Comparison of ENCODE assay signal across 1 cellular context in the genomic region with DNA sequence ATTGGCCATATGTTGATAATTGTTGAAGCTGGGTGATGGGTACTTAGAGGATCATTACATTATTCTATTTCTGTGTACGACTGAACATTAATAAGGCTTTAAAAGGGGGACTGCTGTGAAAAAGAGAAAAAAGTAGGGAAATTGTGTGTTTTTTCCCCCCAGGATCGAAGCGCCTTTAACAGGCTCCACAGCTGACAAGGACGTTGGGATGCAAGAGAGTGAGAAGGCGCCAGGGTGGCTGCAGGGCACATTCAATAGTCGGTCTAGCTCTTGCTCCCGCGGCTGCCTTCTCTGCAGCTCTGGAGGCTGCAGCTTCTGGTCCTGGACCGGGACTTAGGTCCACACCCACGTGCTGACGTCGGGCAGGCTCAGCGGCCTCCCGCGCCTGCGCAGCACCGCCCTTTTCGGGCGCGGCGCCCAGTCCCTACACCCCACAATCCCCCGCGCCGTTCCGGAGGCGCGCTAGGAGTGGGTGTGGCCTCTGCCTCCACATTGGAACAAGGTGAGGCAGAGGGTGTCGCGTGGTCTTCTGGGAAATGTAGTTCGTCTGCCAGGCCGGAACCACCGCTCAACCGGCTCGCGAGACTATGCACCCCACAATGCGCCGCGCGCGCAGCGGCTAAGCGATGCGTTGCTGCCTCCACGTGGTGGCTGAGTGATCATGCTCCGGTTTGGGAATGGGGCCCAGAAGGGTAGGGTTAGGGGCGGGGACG.
A peak's percentile ranks its signal among the peaks of the same experiment; 100 is the strongest.
TF ChIP-seq lines count a peak whose summit lies in the region.

No MANE protein-coding gene starts in this region.

TF ChIP-seq in K562, 482 proteins besides CTCF, POLR2A, EP300 and RAD21 (continued from another document):
- TF ChIP-seq, protein P1, sequence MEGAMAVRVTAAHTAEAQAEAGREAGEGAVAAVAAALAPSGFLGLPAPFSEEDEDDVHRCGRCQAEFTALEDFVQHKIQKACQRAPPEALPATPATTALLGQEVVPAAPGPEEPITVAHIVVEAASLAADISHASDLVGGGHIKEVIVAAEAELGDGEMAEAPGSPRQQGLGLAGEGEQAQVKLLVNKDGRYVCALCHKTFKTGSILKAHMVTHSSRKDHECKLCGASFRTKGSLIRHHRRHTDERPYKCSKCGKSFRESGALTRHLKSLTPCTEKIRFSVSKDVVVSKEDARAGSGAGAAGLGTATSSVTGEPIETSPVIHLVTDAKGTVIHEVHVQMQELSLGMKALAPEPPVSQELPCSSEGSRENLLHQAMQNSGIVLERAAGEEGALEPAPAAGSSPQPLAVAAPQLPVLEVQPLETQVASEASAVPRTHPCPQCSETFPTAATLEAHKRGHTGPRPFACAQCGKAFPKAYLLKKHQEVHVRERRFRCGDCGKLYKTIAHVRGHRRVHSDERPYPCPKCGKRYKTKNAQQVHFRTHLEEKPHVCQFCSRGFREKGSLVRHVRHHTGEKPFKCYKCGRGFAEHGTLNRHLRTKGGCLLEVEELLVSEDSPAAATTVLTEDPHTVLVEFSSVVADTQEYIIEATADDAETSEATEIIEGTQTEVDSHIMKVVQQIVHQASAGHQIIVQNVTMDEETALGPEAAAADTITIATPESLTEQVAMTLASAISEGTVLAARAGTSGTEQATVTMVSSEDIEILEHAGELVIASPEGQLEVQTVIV (CRISPR knock-in tag; IDR thresholded peaks at IDR 0.05; ENCODE audit: borderline replicate concordance): no peak
- no peak for TF ChIP-seq SAP30 (IDR thresholded peaks at IDR 0.05; ENCODE audit: borderline replicate concordance, insufficient read depth, low read depth, low read length, poor library complexity, severe bottlenecking)
- TF ChIP-seq KDM1A (IDR thresholded peaks at IDR 0.05): no peak
- TF ChIP-seq, protein P2, sequence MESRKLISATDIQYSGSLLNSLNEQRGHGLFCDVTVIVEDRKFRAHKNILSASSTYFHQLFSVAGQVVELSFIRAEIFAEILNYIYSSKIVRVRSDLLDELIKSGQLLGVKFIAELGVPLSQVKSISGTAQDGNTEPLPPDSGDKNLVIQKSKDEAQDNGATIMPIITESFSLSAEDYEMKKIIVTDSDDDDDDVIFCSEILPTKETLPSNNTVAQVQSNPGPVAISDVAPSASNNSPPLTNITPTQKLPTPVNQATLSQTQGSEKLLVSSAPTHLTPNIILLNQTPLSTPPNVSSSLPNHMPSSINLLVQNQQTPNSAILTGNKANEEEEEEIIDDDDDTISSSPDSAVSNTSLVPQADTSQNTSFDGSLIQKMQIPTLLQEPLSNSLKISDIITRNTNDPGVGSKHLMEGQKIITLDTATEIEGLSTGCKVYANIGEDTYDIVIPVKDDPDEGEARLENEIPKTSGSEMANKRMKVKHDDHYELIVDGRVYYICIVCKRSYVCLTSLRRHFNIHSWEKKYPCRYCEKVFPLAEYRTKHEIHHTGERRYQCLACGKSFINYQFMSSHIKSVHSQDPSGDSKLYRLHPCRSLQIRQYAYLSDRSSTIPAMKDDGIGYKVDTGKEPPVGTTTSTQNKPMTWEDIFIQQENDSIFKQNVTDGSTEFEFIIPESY (CRISPR knock-in tag; IDR thresholded peaks at IDR 0.05): no peak
- no peak for TF ChIP-seq TSHZ1 (CRISPR knock-in tag; IDR thresholded peaks at IDR 0.05)
- TF ChIP-seq TBP (optimal IDR thresholded peaks at IDR 0.05; ENCODE audit: low read depth, low read length): peak; percentile 43
